In the genomic region with DNA sequence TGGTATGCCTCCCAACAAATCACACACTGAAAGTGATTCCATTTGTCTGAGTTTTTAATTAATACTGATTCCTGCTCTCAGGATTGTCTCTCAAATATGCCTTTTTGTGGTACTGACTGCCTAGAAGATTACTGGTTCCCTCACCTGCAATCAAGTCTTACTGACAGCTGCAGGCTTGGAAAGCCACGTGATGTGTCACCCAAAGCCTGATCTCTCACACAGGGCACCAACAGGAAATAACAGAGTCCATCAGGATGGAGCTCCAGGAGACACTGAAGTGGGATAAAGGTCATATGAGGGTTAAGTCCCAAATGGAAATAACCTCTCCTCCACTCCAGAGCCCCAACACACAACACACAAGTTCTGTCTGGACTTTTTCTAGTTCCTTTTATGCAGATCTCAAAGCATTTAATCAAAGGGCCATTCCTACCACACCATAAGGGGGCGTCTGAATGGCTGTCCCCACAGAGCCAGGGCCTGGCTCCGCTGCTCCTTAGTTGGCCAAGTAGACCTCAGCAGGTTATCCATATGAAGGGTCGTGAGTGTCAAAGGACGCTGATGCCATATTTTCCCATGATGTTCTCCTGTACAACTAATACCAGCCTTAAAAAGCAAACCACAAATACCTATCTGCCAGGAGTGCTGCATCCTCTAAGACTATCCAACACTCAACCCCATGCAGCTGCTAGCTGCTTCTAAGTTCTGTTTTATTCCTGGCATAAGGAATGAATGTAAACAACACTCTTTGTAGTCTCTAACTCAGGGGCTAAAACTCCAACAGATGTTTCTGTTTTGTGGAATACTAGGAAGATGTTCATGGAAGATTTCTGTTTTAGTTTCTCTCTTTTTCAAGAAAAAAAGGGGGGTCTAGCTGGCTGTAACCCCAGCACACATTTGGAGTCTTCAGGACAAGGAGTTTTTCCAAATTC, we compare ENCODE assay signal across 1 cellular context.
TF ChIP-seq lines count a peak whose summit lies in the region.

No MANE protein-coding gene starts in this region.

TF ChIP-seq in GM23338, 12 proteins besides CTCF, POLR2A, EP300 and RAD21 (continued from another document):
- TF ChIP-seq EZH2 (IDR thresholded peaks at IDR 0.05; ENCODE audit: low read depth, unreplicated experiment) (no peak), CREB1 (CRISPR knock-in tag; IDR thresholded peaks at IDR 0.05; ENCODE audit: low read depth) (no peak), EZH2phosphoT487 (IDR thresholded peaks at IDR 0.05; ENCODE audit: unreplicated experiment) (no peak), ZNF331 (CRISPR knock-in tag; IDR thresholded peaks at IDR 0.05; ENCODE audit: low read depth) (no peak)
